Comparison of ENCODE assay signal across 20 cellular contexts in genomic region chr15:25718597-25718996, GRCh38.
DNase-seq lines count a peak whose midpoint lies in the region; ATAC-seq and TF ChIP-seq lines count a peak whose summit lies in the region.
"Had no signal": no experiment of that assay in that cellular context is flagged by ENCODE, and none has a peak within 500 bp of the region (broad histone marks: within the 10 kb centered on the region; RNA-seq: fewer than 3 reads in every experiment).

No MANE protein-coding gene starts in this region.

- peak overlapping the region; percentile 45 for H4K8ac ChIP-seq in neuronal stem cell (ENCODE audit: low read depth, low read length)

- H2BK120ac ChIP-seq in neuronal stem cell (ENCODE audit: low read depth, low read length) = peak overlapping the region; percentile 19

- H2BK5ac ChIP-seq in neuronal stem cell (ENCODE audit: low read length) = no peak overlapping the region

- H3K4ac ChIP-seq in neuronal stem cell (ENCODE audit: low read length) = no peak overlapping the region

- H3K36me3 ChIP-seq in GM06990 (ENCODE audit: control insufficient read depth, insufficient read depth, low read length) = no peaks in the 10 kb centered on the region
- H3K36me3 ChIP-seq in neuronal stem cell (replicated peaks in 1 of 2; ENCODE audit: control insufficient read depth in 2 of 2, insufficient read depth in 2 of 2, low read length in 2 of 2) = no peaks in the 10 kb centered on the region
- peaks cover 0 to 2% of the 10 kb centered on the region in 2 donors for H3K36me3 ChIP-seq in aorta (ENCODE audit: control insufficient read depth in 1 of 2, insufficient read depth in 2 of 2, low read length in 1 of 2)
- no peaks in the 10 kb centered on the region for H3K36me3 ChIP-seq in uterus
- H3K36me3 ChIP-seq: BE2C had no signal

- no peak for TF ChIP-seq POLR2A in uterus (IDR thresholded peaks at IDR 0.05)

- TF ChIP-seq CTCF in GM06990 (IDR thresholded peaks at IDR 0.05; ENCODE audit: insufficient read depth, low read length, poor library complexity, severe bottlenecking) = no peak
- no peak for TF ChIP-seq CTCF in HFFc6 (IDR thresholded peaks at IDR 0.05)
- TF ChIP-seq CTCF in uterus (IDR thresholded peaks at IDR 0.05) = no peak

- H2BK12ac ChIP-seq in neuronal stem cell (ENCODE audit: low read length) = peak overlapping the region; percentile 91

- H3K4me1 ChIP-seq in neuronal stem cell (ENCODE audit: control insufficient read depth in 2 of 2, insufficient read depth in 1 of 2, low read depth in 1 of 2, low read length in 2 of 2) (peaks cover 0 to 9% of the 10 kb centered on the region in 2 donors), aorta (ENCODE audit: control insufficient read depth in 1 of 2, insufficient read depth in 2 of 2, low read length in 2 of 2) (peaks cover 0 to 4% of the 10 kb centered on the region in 2 donors), uterus (no peaks in the 10 kb centered on the region)
- H3K4me1 ChIP-seq: BE2C, Caco-2 had no signal

- no peak for ATAC-seq in aorta (ENCODE audit: low FRiP score)
- ATAC-seq: HCT116, Panc1, SK-N-SH treated with all-trans-retinoic acid at 6 μM for 48 hours had no signal

- H3K4me3 Mint-ChIP-seq in HFFc6 = no peak overlapping the region
- H3K4me3 Mint-ChIP-seq: CD4-positive, alpha-beta T cell had no signal

- H3K9me3 Mint-ChIP-seq in HFFc6 = no peaks in the 10 kb centered on the region
- H3K9me3 Mint-ChIP-seq: CD4-positive, alpha-beta T cell had no signal

- no peaks in the 10 kb centered on the region for H3K79me1 ChIP-seq in neuronal stem cell (ENCODE audit: low read depth, low read length)

- H3K4me2 ChIP-seq in neuronal stem cell (ENCODE audit: insufficient read depth, low read length, poor library complexity, severe bottlenecking) = no peak overlapping the region

- peaks cover 12% of the 10 kb centered on the region; the same call in 1 of the 2 replicates for H3K36me3 Mint-ChIP-seq in HFFc6 (ENCODE audit: low read depth)

- DNase-seq in GM06990 (ENCODE audit: extremely low read depth, insufficient read length) (no peak), cerebellar cortex (ENCODE audit: low spot score) (peak; percentile 43), neuronal stem cell (ENCODE audit: low spot score) (no peak), aorta (peak in 1 of 2 donors; percentile 61), HFFc6 (no peak), uterus (no peak)
- DNase-seq in stimulated activated CD4-positive, alpha-beta T cell treated with anti-CD3 and anti-CD28 coated beads, Interleukin-15, amount 100 ng/mL, for 24 hours = no peak
- DNase-seq: BE2C; Caco-2; CD4-positive, alpha-beta T cell; DND-41; Karpas-422; NCI-H1105 treated with DMSO at 0.1 percent for 48 hours; NCI-H1694; NCI-H2081; NCI-H2171; NCI-H524 treated with DMSO at 0.1 percent for 48 hours had no signal

- H3K4me3 ChIP-seq in GM06990 (replicated peaks; ENCODE audit: low read depth, low read length) = peak overlapping the region; percentile 64
- H3K4me3 ChIP-seq in neuronal stem cell (ENCODE audit: low read length in 2 of 2) = no peak overlapping the region
- no peak overlapping the region for H3K4me3 ChIP-seq in aorta (ENCODE audit: low read length in 2 of 2)
- no peak overlapping the region for H3K4me3 ChIP-seq in uterus

- no peaks in the 10 kb centered on the region for H3K4me1 Mint-ChIP-seq in HFFc6 (ENCODE audit: low read depth)

- no peak overlapping the region for H2BK15ac ChIP-seq in neuronal stem cell (ENCODE audit: low read length)

- intact Hi-C loops in aorta (cut with DNase I) (loop anchor here (5.0 to 10.0 kb wide), 2 partner anchors 136 to 144 kb away; partner anchors contain the start of gene ATP10A (in 1 of the 2)), uterus (cut with DNase I; ENCODE audit: low total_unique reads) (loop anchor here (10.0 kb wide), 2 partner anchors 56 to 64 kb away; no protein-coding TSS in a partner anchor)

- H3K9ac ChIP-seq in neuronal stem cell (ENCODE audit: low read depth, low read length, poor library complexity) = peak overlapping the region; percentile 30

- no peak overlapping the region for H4K91ac ChIP-seq in neuronal stem cell (ENCODE audit: low read depth, low read length, poor library complexity)

- H2AK5ac ChIP-seq in neuronal stem cell (ENCODE audit: low read depth, low read length) = peak overlapping the region; percentile 92

- H3K27me3 ChIP-seq in GM06990 (replicated peaks; ENCODE audit: control insufficient read depth, insufficient read depth, low read length) = no peaks in the 10 kb centered on the region
- H3K27me3 ChIP-seq in neuronal stem cell (ENCODE audit: control insufficient read depth in 3 of 3, insufficient read depth in 3 of 3, low read depth in 1 of 3, low read length in 3 of 3) = no peaks in the 10 kb centered on the region
- no peaks in the 10 kb centered on the region for H3K27me3 ChIP-seq in aorta (ENCODE audit: control insufficient read depth in 1 of 2, insufficient read depth in 2 of 2, low read length in 1 of 2)
- no peaks in the 10 kb centered on the region for H3K27me3 ChIP-seq in uterus
- H3K27me3 ChIP-seq: BE2C had no signal

- H3K27me3 Mint-ChIP-seq in HFFc6 (ENCODE audit: insufficient read depth) = peaks cover 7% of the 10 kb centered on the region
- H3K27me3 Mint-ChIP-seq: CD4-positive, alpha-beta T cell had no signal

- H3K9me3 ChIP-seq in neuronal stem cell (replicated peaks in 1 of 2; ENCODE audit: control insufficient read depth in 2 of 2, insufficient read depth in 1 of 2, low read depth in 1 of 2, low read length in 2 of 2) = no peaks in the 10 kb centered on the region
- H3K9me3 ChIP-seq in aorta (ENCODE audit: control insufficient read depth, low read length) = no peaks in the 10 kb centered on the region
- H3K9me3 ChIP-seq in uterus = no peaks in the 10 kb centered on the region
- H3K9me3 ChIP-seq: BE2C, Caco-2 had no signal

- H3K14ac ChIP-seq in neuronal stem cell (ENCODE audit: low read length) = no peak overlapping the region

- no peak overlapping the region for H3K27ac ChIP-seq in neuronal stem cell (replicated peaks; ENCODE audit: low read length)
- H3K27ac ChIP-seq in aorta (ENCODE audit: low read depth in 1 of 2, low read length in 2 of 2) = peak overlapping the region; percentile 14 to 75
- H3K27ac ChIP-seq in uterus = no peak overlapping the region

- no peak overlapping the region for H2AFZ ChIP-seq in neuronal stem cell (ENCODE audit: low read length)

- H3K23ac ChIP-seq in neuronal stem cell (ENCODE audit: low read depth, low read length, poor library complexity) = peak overlapping the region; percentile 49

- WGBS in neuronal stem cell (ENCODE audit: extremely low coverage in 2 of 2, insufficient read length in 2 of 2, insufficient replicate concordance in 1 of 2), 2 donors = no CpG with 5 or more reads among the region's 8 CpGs
- 88 to 90% methylated on average over 8 of the region's 8 CpGs for WGBS in aorta, 2 donors

- no peak overlapping the region for H3K18ac ChIP-seq in neuronal stem cell (ENCODE audit: low read length)

- no peak overlapping the region for H3K27ac Mint-ChIP-seq in HFFc6
- H3K27ac Mint-ChIP-seq: CD4-positive, alpha-beta T cell had no signal

Comparison
In these comparisons a context has a peak if more than half of its experiments do, and no peak if none do; other contexts are left out.
1. H3K27ac ChIP-seq: peak in aorta (2 of 2); none in neuronal stem cell (single experiment) and uterus (0 of 2).